Comparison of ENCODE assay signal across 1 cellular context in the genomic region with DNA sequence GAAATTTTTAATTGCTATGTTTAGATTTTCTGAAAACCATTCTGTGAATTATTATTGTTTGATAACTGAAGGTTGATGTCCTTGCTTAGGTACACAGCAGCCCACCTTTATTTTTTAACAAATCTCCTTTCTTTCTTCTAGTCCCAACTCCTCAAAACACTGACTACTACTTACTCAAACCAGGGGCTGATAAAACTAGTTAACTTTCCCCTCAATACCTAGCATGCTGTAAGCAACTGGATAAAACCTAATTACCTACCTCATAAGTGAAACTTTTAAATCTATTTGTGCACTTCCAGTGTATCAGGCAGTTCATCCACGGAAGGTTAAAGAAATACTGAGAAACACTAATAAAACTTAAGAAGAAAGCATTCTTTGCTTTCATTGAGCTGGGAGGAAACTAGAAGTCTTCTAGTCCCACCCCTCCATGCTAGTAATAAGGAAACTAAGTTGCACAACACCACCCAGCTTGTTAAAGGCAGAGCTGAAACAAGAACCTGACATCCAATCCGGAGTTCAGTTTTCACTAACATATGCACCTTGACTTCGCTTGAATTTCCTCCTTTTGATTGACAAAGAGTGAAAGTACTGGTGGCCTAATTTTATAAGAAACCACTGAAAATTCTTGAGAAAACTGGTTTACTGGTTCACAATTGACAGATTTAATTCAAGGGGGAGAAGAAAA.
TF ChIP-seq lines count a peak whose summit lies in the region.

No MANE protein-coding gene starts in this region.

TF ChIP-seq in GM12878, 131 proteins besides CTCF, POLR2A, EP300 and RAD21 (continued from another document and continues in another):
- TF ChIP-seq, protein P1, sequence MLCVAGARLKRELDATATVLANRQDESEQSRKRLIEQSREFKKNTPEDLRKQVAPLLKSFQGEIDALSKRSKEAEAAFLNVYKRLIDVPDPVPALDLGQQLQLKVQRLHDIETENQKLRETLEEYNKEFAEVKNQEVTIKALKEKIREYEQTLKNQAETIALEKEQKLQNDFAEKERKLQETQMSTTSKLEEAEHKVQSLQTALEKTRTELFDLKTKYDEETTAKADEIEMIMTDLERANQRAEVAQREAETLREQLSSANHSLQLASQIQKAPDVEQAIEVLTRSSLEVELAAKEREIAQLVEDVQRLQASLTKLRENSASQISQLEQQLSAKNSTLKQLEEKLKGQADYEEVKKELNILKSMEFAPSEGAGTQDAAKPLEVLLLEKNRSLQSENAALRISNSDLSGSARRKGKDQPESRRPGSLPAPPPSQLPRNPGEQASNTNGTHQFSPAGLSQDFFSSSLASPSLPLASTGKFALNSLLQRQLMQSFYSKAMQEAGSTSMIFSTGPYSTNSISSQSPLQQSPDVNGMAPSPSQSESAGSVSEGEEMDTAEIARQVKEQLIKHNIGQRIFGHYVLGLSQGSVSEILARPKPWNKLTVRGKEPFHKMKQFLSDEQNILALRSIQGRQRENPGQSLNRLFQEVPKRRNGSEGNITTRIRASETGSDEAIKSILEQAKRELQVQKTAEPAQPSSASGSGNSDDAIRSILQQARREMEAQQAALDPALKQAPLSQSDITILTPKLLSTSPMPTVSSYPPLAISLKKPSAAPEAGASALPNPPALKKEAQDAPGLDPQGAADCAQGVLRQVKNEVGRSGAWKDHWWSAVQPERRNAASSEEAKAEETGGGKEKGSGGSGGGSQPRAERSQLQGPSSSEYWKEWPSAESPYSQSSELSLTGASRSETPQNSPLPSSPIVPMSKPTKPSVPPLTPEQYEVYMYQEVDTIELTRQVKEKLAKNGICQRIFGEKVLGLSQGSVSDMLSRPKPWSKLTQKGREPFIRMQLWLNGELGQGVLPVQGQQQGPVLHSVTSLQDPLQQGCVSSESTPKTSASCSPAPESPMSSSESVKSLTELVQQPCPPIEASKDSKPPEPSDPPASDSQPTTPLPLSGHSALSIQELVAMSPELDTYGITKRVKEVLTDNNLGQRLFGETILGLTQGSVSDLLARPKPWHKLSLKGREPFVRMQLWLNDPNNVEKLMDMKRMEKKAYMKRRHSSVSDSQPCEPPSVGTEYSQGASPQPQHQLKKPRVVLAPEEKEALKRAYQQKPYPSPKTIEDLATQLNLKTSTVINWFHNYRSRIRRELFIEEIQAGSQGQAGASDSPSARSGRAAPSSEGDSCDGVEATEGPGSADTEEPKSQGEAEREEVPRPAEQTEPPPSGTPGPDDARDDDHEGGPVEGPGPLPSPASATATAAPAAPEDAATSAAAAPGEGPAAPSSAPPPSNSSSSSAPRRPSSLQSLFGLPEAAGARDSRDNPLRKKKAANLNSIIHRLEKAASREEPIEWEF (IDR thresholded peaks at IDR 0.05; ENCODE audit: insufficient replicate concordance, low read depth, low read length): peak; percentile 27
- TF ChIP-seq, protein P2, sequence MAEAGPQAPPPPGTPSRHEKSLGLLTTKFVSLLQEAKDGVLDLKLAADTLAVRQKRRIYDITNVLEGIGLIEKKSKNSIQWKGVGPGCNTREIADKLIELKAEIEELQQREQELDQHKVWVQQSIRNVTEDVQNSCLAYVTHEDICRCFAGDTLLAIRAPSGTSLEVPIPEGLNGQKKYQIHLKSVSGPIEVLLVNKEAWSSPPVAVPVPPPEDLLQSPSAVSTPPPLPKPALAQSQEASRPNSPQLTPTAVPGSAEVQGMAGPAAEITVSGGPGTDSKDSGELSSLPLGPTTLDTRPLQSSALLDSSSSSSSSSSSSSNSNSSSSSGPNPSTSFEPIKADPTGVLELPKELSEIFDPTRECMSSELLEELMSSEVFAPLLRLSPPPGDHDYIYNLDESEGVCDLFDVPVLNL (IDR thresholded peaks at IDR 0.05; ENCODE audit: low read depth, low read length): no peak
- TF ChIP-seq, protein P3, sequence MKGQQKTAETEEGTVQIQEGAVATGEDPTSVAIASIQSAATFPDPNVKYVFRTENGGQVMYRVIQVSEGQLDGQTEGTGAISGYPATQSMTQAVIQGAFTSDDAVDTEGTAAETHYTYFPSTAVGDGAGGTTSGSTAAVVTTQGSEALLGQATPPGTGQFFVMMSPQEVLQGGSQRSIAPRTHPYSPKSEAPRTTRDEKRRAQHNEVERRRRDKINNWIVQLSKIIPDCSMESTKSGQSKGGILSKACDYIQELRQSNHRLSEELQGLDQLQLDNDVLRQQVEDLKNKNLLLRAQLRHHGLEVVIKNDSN (IDR thresholded peaks at IDR 0.05; ENCODE audit: borderline replicate concordance, extremely low read length, insufficient read depth, low read depth, low read length): no peak
- TF ChIP-seq, protein P4, sequence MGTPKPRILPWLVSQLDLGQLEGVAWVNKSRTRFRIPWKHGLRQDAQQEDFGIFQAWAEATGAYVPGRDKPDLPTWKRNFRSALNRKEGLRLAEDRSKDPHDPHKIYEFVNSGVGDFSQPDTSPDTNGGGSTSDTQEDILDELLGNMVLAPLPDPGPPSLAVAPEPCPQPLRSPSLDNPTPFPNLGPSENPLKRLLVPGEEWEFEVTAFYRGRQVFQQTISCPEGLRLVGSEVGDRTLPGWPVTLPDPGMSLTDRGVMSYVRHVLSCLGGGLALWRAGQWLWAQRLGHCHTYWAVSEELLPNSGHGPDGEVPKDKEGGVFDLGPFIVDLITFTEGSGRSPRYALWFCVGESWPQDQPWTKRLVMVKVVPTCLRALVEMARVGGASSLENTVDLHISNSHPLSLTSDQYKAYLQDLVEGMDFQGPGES (IDR thresholded peaks at IDR 0.05): no peak
- TF ChIP-seq ATF7 (IDR thresholded peaks at IDR 0.05; ENCODE audit: low read depth): peak; percentile 54; the same call in 1 of the 2 replicates
- no peak for TF ChIP-seq TARDBP (IDR thresholded peaks at IDR 0.05; ENCODE audit: borderline replicate concordance)
- TF ChIP-seq YY1 (IDR thresholded peaks at IDR 0.05; ENCODE audit: low read depth, low read length): no peak
- TF ChIP-seq YBX1 (IDR thresholded peaks at IDR 0.05): no peak
- no peak for TF ChIP-seq TCF7 (IDR thresholded peaks at IDR 0.05; ENCODE audit: borderline replicate concordance)
- peak; percentile 97 for TF ChIP-seq IRF4 (IDR thresholded peaks at IDR 0.05; ENCODE audit: low read depth, low read length)
- TF ChIP-seq BHLHE40 (IDR thresholded peaks at IDR 0.05; ENCODE audit: borderline replicate concordance in 1 of 2, low read depth in 2 of 2, low read length in 1 of 2): no peak
- TF ChIP-seq, protein P5, sequence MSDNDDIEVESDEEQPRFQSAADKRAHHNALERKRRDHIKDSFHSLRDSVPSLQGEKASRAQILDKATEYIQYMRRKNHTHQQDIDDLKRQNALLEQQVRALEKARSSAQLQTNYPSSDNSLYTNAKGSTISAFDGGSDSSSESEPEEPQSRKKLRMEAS (IDR thresholded peaks at IDR 0.05; ENCODE audit: low read depth, low read length): no peak
- peak; percentile 41; the same call in 1 of the 2 replicates for TF ChIP-seq PML (IDR thresholded peaks at IDR 0.05; ENCODE audit: low read length)
- TF ChIP-seq GATAD2B (conservative IDR thresholded peaks at IDR 0.05; ENCODE audit: low read depth): no peak
- TF ChIP-seq, protein P6, sequence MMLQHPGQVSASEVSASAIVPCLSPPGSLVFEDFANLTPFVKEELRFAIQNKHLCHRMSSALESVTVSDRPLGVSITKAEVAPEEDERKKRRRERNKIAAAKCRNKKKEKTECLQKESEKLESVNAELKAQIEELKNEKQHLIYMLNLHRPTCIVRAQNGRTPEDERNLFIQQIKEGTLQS (IDR thresholded peaks at IDR 0.05; ENCODE audit: borderline replicate concordance, extremely low read depth, low read depth, low read length): no peak
- TF ChIP-seq FOXM1 (IDR thresholded peaks at IDR 0.05; ENCODE audit: low read depth, low read length): peak; percentile 68; the same call in 1 of the 2 replicates
- peak; percentile 91 for TF ChIP-seq ZNF24 (IDR thresholded peaks at IDR 0.05)
- peak; percentile 69 for TF ChIP-seq MTA2 (IDR thresholded peaks at IDR 0.05; ENCODE audit: low read depth)
- TF ChIP-seq ZSCAN29 (IDR thresholded peaks at IDR 0.05): no peak
- TF ChIP-seq NFIC (IDR thresholded peaks at IDR 0.05; ENCODE audit: low read depth, low read length): peak; percentile 85
- no peak for TF ChIP-seq RELA (IDR thresholded peaks at IDR 0.05; ENCODE audit: borderline replicate concordance, partially characterized antibody)
- TF ChIP-seq, protein P7, sequence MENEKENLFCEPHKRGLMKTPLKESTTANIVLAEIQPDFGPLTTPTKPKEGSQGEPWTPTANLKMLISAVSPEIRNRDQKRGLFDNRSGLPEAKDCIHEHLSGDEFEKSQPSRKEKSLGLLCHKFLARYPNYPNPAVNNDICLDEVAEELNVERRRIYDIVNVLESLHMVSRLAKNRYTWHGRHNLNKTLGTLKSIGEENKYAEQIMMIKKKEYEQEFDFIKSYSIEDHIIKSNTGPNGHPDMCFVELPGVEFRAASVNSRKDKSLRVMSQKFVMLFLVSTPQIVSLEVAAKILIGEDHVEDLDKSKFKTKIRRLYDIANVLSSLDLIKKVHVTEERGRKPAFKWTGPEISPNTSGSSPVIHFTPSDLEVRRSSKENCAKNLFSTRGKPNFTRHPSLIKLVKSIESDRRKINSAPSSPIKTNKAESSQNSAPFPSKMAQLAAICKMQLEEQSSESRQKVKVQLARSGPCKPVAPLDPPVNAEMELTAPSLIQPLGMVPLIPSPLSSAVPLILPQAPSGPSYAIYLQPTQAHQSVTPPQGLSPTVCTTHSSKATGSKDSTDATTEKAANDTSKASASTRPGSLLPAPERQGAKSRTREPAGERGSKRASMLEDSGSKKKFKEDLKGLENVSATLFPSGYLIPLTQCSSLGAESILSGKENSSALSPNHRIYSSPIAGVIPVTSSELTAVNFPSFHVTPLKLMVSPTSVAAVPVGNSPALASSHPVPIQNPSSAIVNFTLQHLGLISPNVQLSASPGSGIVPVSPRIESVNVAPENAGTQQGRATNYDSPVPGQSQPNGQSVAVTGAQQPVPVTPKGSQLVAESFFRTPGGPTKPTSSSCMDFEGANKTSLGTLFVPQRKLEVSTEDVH (IDR thresholded peaks at IDR 0.05; ENCODE audit: low read depth, partially characterized antibody): no peak
- no peak for TF ChIP-seq SMC3 (IDR thresholded peaks at IDR 0.05; ENCODE audit: borderline replicate concordance, low read length)
- TF ChIP-seq, protein P8, sequence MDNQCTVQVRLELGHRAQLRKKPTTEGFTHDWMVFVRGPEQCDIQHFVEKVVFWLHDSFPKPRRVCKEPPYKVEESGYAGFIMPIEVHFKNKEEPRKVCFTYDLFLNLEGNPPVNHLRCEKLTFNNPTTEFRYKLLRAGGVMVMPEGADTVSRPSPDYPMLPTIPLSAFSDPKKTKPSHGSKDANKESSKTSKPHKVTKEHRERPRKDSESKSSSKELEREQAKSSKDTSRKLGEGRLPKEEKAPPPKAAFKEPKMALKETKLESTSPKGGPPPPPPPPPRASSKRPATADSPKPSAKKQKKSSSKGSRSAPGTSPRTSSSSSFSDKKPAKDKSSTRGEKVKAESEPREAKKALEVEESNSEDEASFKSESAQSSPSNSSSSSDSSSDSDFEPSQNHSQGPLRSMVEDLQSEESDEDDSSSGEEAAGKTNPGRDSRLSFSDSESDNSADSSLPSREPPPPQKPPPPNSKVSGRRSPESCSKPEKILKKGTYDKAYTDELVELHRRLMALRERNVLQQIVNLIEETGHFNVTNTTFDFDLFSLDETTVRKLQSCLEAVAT (IDR thresholded peaks at IDR 0.05): 0 out of 2 replicates have a peak, but pooled peaks have one; percentile 33
- 0 out of 2 replicates have a peak, but pooled peaks have one; percentile 13 for TF ChIP-seq IKZF1 (conservative IDR thresholded peaks at IDR 0.05)
- peak; percentile 97 for TF ChIP-seq JUNB (IDR thresholded peaks at IDR 0.05)
- peak; percentile 79; the same call in 1 of the 2 replicates for TF ChIP-seq PAX5 (IDR thresholded peaks at IDR 0.05; ENCODE audit: borderline replicate concordance, low read depth, low read length)
- 0 out of 2 replicates have a peak, but pooled peaks have one; percentile 55 for TF ChIP-seq RCOR1 (conservative IDR thresholded peaks at IDR 0.05; ENCODE audit: low read depth, low read length)
- no peak for TF ChIP-seq LARP7 (IDR thresholded peaks at IDR 0.05)
- TF ChIP-seq MEF2B (IDR thresholded peaks at IDR 0.05; ENCODE audit: partially characterized antibody, poor library complexity, severe bottlenecking): no peak
- TF ChIP-seq, protein P9, sequence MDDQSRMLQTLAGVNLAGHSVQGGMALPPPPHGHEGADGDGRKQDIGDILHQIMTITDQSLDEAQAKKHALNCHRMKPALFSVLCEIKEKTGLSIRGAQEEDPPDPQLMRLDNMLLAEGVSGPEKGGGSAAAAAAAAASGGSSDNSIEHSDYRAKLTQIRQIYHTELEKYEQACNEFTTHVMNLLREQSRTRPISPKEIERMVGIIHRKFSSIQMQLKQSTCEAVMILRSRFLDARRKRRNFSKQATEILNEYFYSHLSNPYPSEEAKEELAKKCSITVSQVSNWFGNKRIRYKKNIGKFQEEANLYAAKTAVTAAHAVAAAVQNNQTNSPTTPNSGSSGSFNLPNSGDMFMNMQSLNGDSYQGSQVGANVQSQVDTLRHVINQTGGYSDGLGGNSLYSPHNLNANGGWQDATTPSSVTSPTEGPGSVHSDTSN (IDR thresholded peaks at IDR 0.05; ENCODE audit: insufficient replicate concordance, low read depth, low read length): peak; percentile 62
- peak; percentile 68; the same call in 1 of the 2 replicates for TF ChIP-seq ZBED1 (IDR thresholded peaks at IDR 0.05; ENCODE audit: borderline replicate concordance)
- TF ChIP-seq SMAD1 (IDR thresholded peaks at IDR 0.05; ENCODE audit: low read depth, partially characterized antibody): no peak
- TF ChIP-seq MTA3 (IDR thresholded peaks at IDR 0.05; ENCODE audit: borderline replicate concordance, low read length): peak; percentile 34; the same call in 1 of the 2 replicates
- no peak for TF ChIP-seq STAT3 (IDR thresholded peaks at IDR 0.05; ENCODE audit: low read depth, low read length)
- no peak for TF ChIP-seq RAD51 (IDR thresholded peaks at IDR 0.05)
- TF ChIP-seq CHD2 (IDR thresholded peaks at IDR 0.05; ENCODE audit: borderline replicate concordance, low read depth, low read length): 0 out of 2 replicates have a peak, but pooled peaks have one; percentile 19
- TF ChIP-seq POLR2AphosphoS5 (IDR thresholded peaks at IDR 0.05; ENCODE audit: low read length): no peak
- TF ChIP-seq, protein P10, sequence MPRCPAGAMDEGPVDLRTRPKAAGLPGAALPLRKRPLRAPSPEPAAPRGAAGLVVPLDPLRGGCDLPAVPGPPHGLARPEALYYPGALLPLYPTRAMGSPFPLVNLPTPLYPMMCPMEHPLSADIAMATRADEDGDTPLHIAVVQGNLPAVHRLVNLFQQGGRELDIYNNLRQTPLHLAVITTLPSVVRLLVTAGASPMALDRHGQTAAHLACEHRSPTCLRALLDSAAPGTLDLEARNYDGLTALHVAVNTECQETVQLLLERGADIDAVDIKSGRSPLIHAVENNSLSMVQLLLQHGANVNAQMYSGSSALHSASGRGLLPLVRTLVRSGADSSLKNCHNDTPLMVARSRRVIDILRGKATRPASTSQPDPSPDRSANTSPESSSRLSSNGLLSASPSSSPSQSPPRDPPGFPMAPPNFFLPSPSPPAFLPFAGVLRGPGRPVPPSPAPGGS (IDR thresholded peaks at IDR 0.05; ENCODE audit: borderline replicate concordance, insufficient read depth, low read depth, low read length, poor library complexity, severe bottlenecking): peak; percentile 24
